In the genomic region with DNA sequence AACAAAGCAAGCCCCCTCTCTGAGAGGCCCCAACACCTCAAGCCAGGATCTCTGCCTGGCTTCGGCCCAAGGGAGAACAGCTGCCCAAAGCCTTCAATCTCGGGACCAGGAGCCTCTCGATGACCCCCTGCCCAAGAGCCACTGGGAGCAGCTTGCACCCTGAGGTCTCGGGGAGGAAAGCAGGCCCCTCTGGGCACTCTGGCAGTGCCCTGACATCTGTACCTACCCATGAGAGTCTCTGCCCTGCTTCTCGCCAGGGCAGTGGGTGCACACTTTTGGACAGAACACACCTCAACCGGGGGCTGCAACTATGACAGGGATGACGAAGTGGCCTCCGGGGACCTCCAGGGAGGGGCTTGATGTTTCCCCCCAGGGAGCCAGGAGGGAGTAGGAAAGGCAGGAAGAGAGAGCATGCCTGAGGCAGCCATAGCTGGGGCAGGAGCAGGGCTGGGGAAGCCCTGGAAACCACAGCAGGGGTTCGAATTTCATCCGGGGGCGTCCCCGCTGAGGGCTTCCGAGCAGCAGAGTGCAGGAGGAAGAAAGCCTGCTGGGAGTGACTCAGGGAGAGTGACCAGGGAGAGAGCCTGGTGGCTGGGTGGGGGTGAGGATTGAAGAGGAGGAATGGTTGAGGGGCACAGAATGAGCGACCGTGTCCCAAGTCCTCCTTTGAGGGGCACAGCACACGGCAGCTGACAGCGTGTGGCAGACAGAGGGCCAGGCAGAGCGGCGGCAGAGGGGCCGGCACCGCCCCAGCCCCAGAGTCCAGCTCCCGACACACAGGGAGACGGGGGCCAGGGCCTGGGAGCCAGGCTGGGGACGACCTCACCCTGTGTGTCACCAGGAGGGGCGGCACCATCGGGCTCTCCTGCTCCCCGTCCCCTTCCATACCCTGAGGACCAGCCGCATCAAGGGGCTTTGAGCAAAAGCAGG, we compare ENCODE assay signal across 8 cellular contexts. TPM values are rescaled to one million over a fixed set of nuclear protein-coding genes. Genes with fewer than 3 reads are reported as not detected.
A peak's percentile ranks its signal among the peaks of the same experiment; 100 is the strongest.
DNase-seq lines count a peak whose midpoint lies in the region; ATAC-seq and TF ChIP-seq lines count a peak whose summit lies in the region.

No MANE protein-coding gene starts in this region.

- peaks cover 0 to 3% (median 3%) of the 10 kb centered on the region in 3 donors for H3K27me3 Mint-ChIP-seq in CD14-positive monocyte (ENCODE audit: low read depth in 3 of 3)
- H3K27me3 Mint-ChIP-seq in activated T-cell treated with anti-CD3 and anti-CD28 coated beads, Interleukin-2, amount 50 U/mL, for 4 hours (ENCODE audit: low read depth), result no peaks in the 10 kb centered on the region

- peak overlapping the region; percentile 67 for H3K4me3 ChIP-seq in skeletal muscle cell (ENCODE audit: low read depth, low read length)

- peaks cover 36% of the 10 kb centered on the region for H3K4me1 Mint-ChIP-seq in CD14-positive monocyte
- H3K4me1 Mint-ChIP-seq in activated T-cell treated with anti-CD3 and anti-CD28 coated beads, Interleukin-2, amount 50 U/mL, for 4 hours (ENCODE audit: low read depth), result peaks cover 41% of the 10 kb centered on the region

- intact Hi-C loops in CD14-positive monocyte (cut with micrococcal nuclease), result loop anchor here (10.0 kb wide), 2 partner anchors 113 to 137 kb away; no protein-coding TSS in a partner anchor
- intact Hi-C loops in left ventricle myocardium superior (cut with micrococcal nuclease), result no loop called here

- peak; percentile 38 for DNase-seq in CD14-positive monocyte (ENCODE audit: low spot score)
- peak; percentile 36 for DNase-seq in HS-27A (ENCODE audit: low read depth)
- DNase-seq in activated T-cell treated with anti-CD3 and anti-CD28 coated beads, Interleukin-2, amount 50 U/mL, for 4 hours, result peak; percentile 3
- peak; percentile 32 for DNase-seq in left ventricle myocardium superior
- DNase-seq in skeletal muscle cell (ENCODE audit: low read depth), result peak; percentile 56
- no peak for DNase-seq in NCI-H446 (lab: John Stamatoyannopoulos, UW)
- DNase-seq in NK-92 treated with Interleukin-12 subunit alpha and Interleukin-12 subunit beta, amount 100 ng/mL, for 24 hours (lab: John Stamatoyannopoulos, UW), result no peak
- DNase-seq in NCI-H526 treated with DMSO at 0.1 percent for 48 hours (lab: John Stamatoyannopoulos, UW), result no peak

- peak overlapping the region; percentile 93 to 95 for H3K4me3 Mint-ChIP-seq in CD14-positive monocyte
- peak overlapping the region; percentile 86 for H3K4me3 Mint-ChIP-seq in activated T-cell treated with anti-CD3 and anti-CD28 coated beads, Interleukin-2, amount 50 U/mL, for 4 hours

- no peak for TF ChIP-seq CTCF in CD14-positive monocyte (IDR thresholded peaks at IDR 0.05)

- no peak for ATAC-seq in activated T-cell treated with anti-CD3 and anti-CD28 coated beads, Interleukin-2, amount 50 U/mL, for 4 hours
- no peak for ATAC-seq in left ventricle myocardium superior

- peaks cover 44 to 45% of the 10 kb centered on the region in 2 donors for H3K36me3 Mint-ChIP-seq in CD14-positive monocyte
- H3K36me3 Mint-ChIP-seq in activated T-cell treated with anti-CD3 and anti-CD28 coated beads, Interleukin-2, amount 50 U/mL, for 4 hours (ENCODE audit: insufficient read depth), result peaks cover 6% of the 10 kb centered on the region

- no peaks in the 10 kb centered on the region for H3K9me3 Mint-ChIP-seq in CD14-positive monocyte
- H3K9me3 Mint-ChIP-seq in activated T-cell treated with anti-CD3 and anti-CD28 coated beads, Interleukin-2, amount 50 U/mL, for 4 hours, result no peaks in the 10 kb centered on the region

- peak overlapping the region in 4 of 7 donors; percentile 58 to 83 (median 76) for H3K27ac Mint-ChIP-seq in CD14-positive monocyte

RNA-seq across cellular contexts. Expression of gene LPCAT1, which starts 1.8 kb away (rescaled TPM):
- polyA plus RNA-seq in CD14-positive monocyte, result 10 to 100 TPM; 34.1 to 34.8 TPM
- total RNA-seq in activated T-cell treated with anti-CD3 and anti-CD28 coated beads, Interleukin-2, amount 50 U/mL, for 4 hours, result 10 to 100 TPM; 60.6 to 76.8 (median 65.7) TPM
- total RNA-seq in left ventricle myocardium superior, result 13.4 TPM

Comparison
In these comparisons a context has a peak if more than half of its experiments do, and no peak if none do; other contexts are left out.
1. DNase-seq: peak in CD14-positive monocyte (single experiment), HS-27A (single experiment), activated T-cell treated with anti-CD3 and anti-CD28 coated beads, Interleukin-2, amount 50 U/mL, for 4 hours (single experiment), left ventricle myocardium superior (single experiment) and skeletal muscle cell (single experiment); none in NCI-H446 (0 of 2), NK-92 treated with Interleukin-12 subunit alpha and Interleukin-12 subunit beta, amount 100 ng/mL, for 24 hours (single experiment) and NCI-H526 treated with DMSO at 0.1 percent for 48 hours (single experiment).